Comparison of ENCODE assay signal across 18 cellular contexts in genomic region chr4:102608190-102608589, GRCh38.
DNase-seq lines count a peak whose midpoint lies in the region; ATAC-seq and TF ChIP-seq lines count a peak whose summit lies in the region.
"Had no signal": no experiment of that assay in that cellular context is flagged by ENCODE, and none has a peak within 500 bp of the region (broad histone marks: within the 10 kb centered on the region; RNA-seq: fewer than 3 reads in every experiment).

No MANE protein-coding gene starts in this region.

- no peaks in the 10 kb centered on the region for H3K9me3 ChIP-seq in testis
- H3K9me3 ChIP-seq: body of pancreas, Peyer's patch, right lobe of liver, upper lobe of left lung had no signal

- ATAC-seq in activated naive CD4-positive, alpha-beta T cell treated with anti-CD3 and anti-CD28 coated beads, Interleukin-2, amount 50 U/mL, for 72 hours = peak; percentile 37 to 59
- ATAC-seq in T-cell (replicated peaks in 1 of 4) (no peak), HG03175 (IDR thresholded peaks at IDR 0.05; ENCODE audit: unreplicated experiment) (no peak)
- ATAC-seq in stimulated activated naive CD8-positive, alpha-beta T cell treated with anti-CD3 and anti-CD28 coated beads, Interleukin-15, amount 100 ng/mL, for 72 hours = no peak
- ATAC-seq: body of pancreas, right lobe of liver had no signal

- POLR2A ChIA-PET in T-cell (lab: Charles Lee) = interaction anchor here in 1 of 2 donors (0.9 kb wide), 1 partner anchor 49 kb away, joined by 8 read pairs; no protein-coding TSS in a partner anchor

- H3K4me3 ChIP-seq in epithelial cell of esophagus (ENCODE audit: low read length) (no peak overlapping the region), testis (no peak overlapping the region)
- H3K4me3 ChIP-seq: body of pancreas, neural progenitor cell, Peyer's patch, right lobe of liver, upper lobe of left lung had no signal

- no peak for TF ChIP-seq POLR2A in testis (IDR thresholded peaks at IDR 0.05)

- WGBS in testis, 2 donors = 67 to 91% methylated on average over 1 of the region's 1 CpG

- peaks cover 60 to 85% (median 70%) of the 10 kb centered on the region in 3 donors for H3K4me1 Mint-ChIP-seq in T-cell
- peaks cover 85% of the 10 kb centered on the region for H3K4me1 Mint-ChIP-seq in stimulated activated naive CD8-positive, alpha-beta T cell treated with anti-CD3 and anti-CD28 coated beads, Interleukin-15, amount 100 ng/mL, for 72 hours
- H3K4me1 Mint-ChIP-seq: neural progenitor cell had no signal

- peak overlapping the region; percentile 15 to 74 for H3K27ac Mint-ChIP-seq in activated naive CD4-positive, alpha-beta T cell treated with anti-CD3 and anti-CD28 coated beads, Interleukin-2, amount 50 U/mL, for 72 hours
- peak overlapping the region; percentile 81 to 99 for H3K27ac Mint-ChIP-seq in T-cell
- H3K27ac Mint-ChIP-seq in stimulated activated naive CD8-positive, alpha-beta T cell treated with anti-CD3 and anti-CD28 coated beads, Interleukin-15, amount 100 ng/mL, for 72 hours = peak overlapping the region; percentile 27 to 74
- H3K27ac Mint-ChIP-seq: neural progenitor cell had no signal

- no peaks in the 10 kb centered on the region for H3K9me3 Mint-ChIP-seq in activated naive CD4-positive, alpha-beta T cell treated with anti-CD3 and anti-CD28 coated beads, Interleukin-2, amount 50 U/mL, for 72 hours
- H3K9me3 Mint-ChIP-seq in T-cell = no peaks in the 10 kb centered on the region
- no peaks in the 10 kb centered on the region for H3K9me3 Mint-ChIP-seq in stimulated activated naive CD8-positive, alpha-beta T cell treated with anti-CD3 and anti-CD28 coated beads, Interleukin-15, amount 100 ng/mL, for 72 hours
- H3K9me3 Mint-ChIP-seq: neural progenitor cell had no signal

- H3K36me3 Mint-ChIP-seq in activated naive CD4-positive, alpha-beta T cell treated with anti-CD3 and anti-CD28 coated beads, Interleukin-2, amount 50 U/mL, for 72 hours = peaks cover 40 to 70% of the 10 kb centered on the region in 2 donors
- H3K36me3 Mint-ChIP-seq in T-cell = peaks cover 88% of the 10 kb centered on the region

- H3K4me1 ChIP-seq in testis = no peaks in the 10 kb centered on the region
- H3K4me1 ChIP-seq: body of pancreas, neural progenitor cell, right lobe of liver had no signal

- H3K27ac ChIP-seq in testis = no peak overlapping the region
- H3K27ac ChIP-seq: body of pancreas, neural progenitor cell, Peyer's patch, right lobe of liver had no signal

- DNase-seq in activated naive CD4-positive, alpha-beta T cell treated with anti-CD3 and anti-CD28 coated beads, Interleukin-2, amount 50 U/mL, for 72 hours (ENCODE audit: low spot score in 2 of 2) = no peak
- DNase-seq in activated naive CD4-positive, alpha-beta T cell (lab: John Stamatoyannopoulos, UW) = no peak
- DNase-seq in T-cell (no peak), epithelial cell of esophagus (ENCODE audit: low read depth) (peak; percentile 57), DMS153 treated with DMSO at 0.1 percent for 48 hours (lab: John Stamatoyannopoulos, UW; ENCODE audit: unreplicated experiment) (no peak), testis (no peak)
- DNase-seq in stimulated activated naive CD8-positive, alpha-beta T cell treated with anti-CD3 and anti-CD28 coated beads, Interleukin-15, amount 100 ng/mL, for 72 hours = no peak
- DNase-seq: body of pancreas; effector CD4-positive, alpha-beta T cell; NCI-H2029 treated with DMSO at 0.1 percent for 48 hours; NCI-H69; Peyer's patch; right lobe of liver; stimulated activated CD4-positive, alpha-beta T cell treated with anti-CD3 and anti-CD28 coated beads, Interleukin-4, amount 100 ng/mL, for 1 hour; SW 1271; upper lobe of left lung had no signal

- H3K4me3 Mint-ChIP-seq in T-cell = no peak overlapping the region
- H3K4me3 Mint-ChIP-seq in stimulated activated naive CD8-positive, alpha-beta T cell treated with anti-CD3 and anti-CD28 coated beads, Interleukin-15, amount 100 ng/mL, for 72 hours = no peak overlapping the region
- H3K4me3 Mint-ChIP-seq: neural progenitor cell had no signal

- CTCF ChIA-PET in T-cell (lab: Charles Lee) = interaction anchor here in 1 of 2 donors (1.0 kb wide), 1 partner anchor 8 kb away, joined by 4 read pairs; no protein-coding TSS in a partner anchor

- TF ChIP-seq CTCF in epithelial cell of esophagus (IDR thresholded peaks at IDR 0.05; ENCODE audit: insufficient read depth, low read depth, low read length, missing control alignments) (no peak), testis (IDR thresholded peaks at IDR 0.05) (no peak)

- H3K27me3 Mint-ChIP-seq in T-cell = no peaks in the 10 kb centered on the region
- no peaks in the 10 kb centered on the region for H3K27me3 Mint-ChIP-seq in stimulated activated naive CD8-positive, alpha-beta T cell treated with anti-CD3 and anti-CD28 coated beads, Interleukin-15, amount 100 ng/mL, for 72 hours

- no peaks in the 10 kb centered on the region for H3K27me3 ChIP-seq in testis
- H3K27me3 ChIP-seq: body of pancreas, neural progenitor cell, Peyer's patch, right lobe of liver, upper lobe of left lung had no signal

- H3K36me3 ChIP-seq in testis (ENCODE audit: low read depth, missing control alignments) = no peaks in the 10 kb centered on the region
- H3K36me3 ChIP-seq: neural progenitor cell had no signal

- intact Hi-C loops in testis (cut with DNase I; ENCODE audit: low total_unique reads) = no loop called here

Comparison
In these comparisons a context has a peak if more than half of its experiments do, and no peak if none do; other contexts are left out.
1. ATAC-seq: peak in activated naive CD4-positive, alpha-beta T cell treated with anti-CD3 and anti-CD28 coated beads, Interleukin-2, amount 50 U/mL, for 72 hours (2 of 2); none in T-cell (0 of 4), stimulated activated naive CD8-positive, alpha-beta T cell treated with anti-CD3 and anti-CD28 coated beads, Interleukin-15, amount 100 ng/mL, for 72 hours (single experiment) and HG03175 (single experiment).
2. Peak in every context shown above with its lines, with median percentiles within 50 percentile points of each other: H3K27ac Mint-ChIP-seq.